ENCODE assay signal across 8 cellular contexts in genomic region chr22:23237201-23237798, GRCh38. TPM values are rescaled to one million over a fixed set of nuclear protein-coding genes. Genes with fewer than 3 reads are reported as not detected.
A peak's percentile ranks its signal among the peaks of the same experiment; 100 is the strongest.
DNase-seq lines count a peak whose midpoint lies in the region; ATAC-seq and TF ChIP-seq lines count a peak whose summit lies in the region.

No MANE protein-coding gene starts in this region.

- H3K4me3 ChIP-seq in WERI-Rb-1 (ENCODE audit: low read depth, low read length): no peak overlapping the region
- no peak overlapping the region for H3K4me3 ChIP-seq in right atrium auricular region

- H3K27me3 ChIP-seq in WERI-Rb-1 (ENCODE audit: insufficient read depth, low read depth, severe bottlenecking) (no peaks in the 10 kb centered on the region), right atrium auricular region (no peaks in the 10 kb centered on the region)

- H3K9me3 ChIP-seq in WERI-Rb-1 (ENCODE audit: severe bottlenecking) (no peaks in the 10 kb centered on the region), right atrium auricular region (no peaks in the 10 kb centered on the region)

- peaks cover 48% of the 10 kb centered on the region for H3K4me1 Mint-ChIP-seq in activated CD4-positive, alpha-beta T cell treated with anti-CD3 and anti-CD28 coated beads, Interleukin-2, amount 10 ng/mL, durations not matched to agents 24 days and 14 days

- peak overlapping the region; percentile 11 for H3K4me3 Mint-ChIP-seq in activated CD4-positive, alpha-beta T cell treated with anti-CD3 and anti-CD28 coated beads, Interleukin-2, amount 10 ng/mL, durations not matched to agents 24 days and 14 days

- H3K36me3 Mint-ChIP-seq in activated CD4-positive, alpha-beta T cell treated with anti-CD3 and anti-CD28 coated beads, Interleukin-2, amount 10 ng/mL, durations not matched to agents 24 days and 14 days (ENCODE audit: low read depth): peaks cover 16% of the 10 kb centered on the region

- peaks cover 0 to 57% of the 10 kb centered on the region in 2 donors for H3K4me1 ChIP-seq in right atrium auricular region

- intact Hi-C loops in activated CD4-positive, alpha-beta T cell treated with anti-CD3 and anti-CD28 coated beads, Interleukin-2, amount 10 ng/mL, durations not matched to agents 24 days and 14 days (cut with micrococcal nuclease): no loop called here

- peak overlapping the region; percentile 25 for H3K27ac Mint-ChIP-seq in activated CD4-positive, alpha-beta T cell treated with anti-CD3 and anti-CD28 coated beads, Interleukin-2, amount 10 ng/mL, durations not matched to agents 24 days and 14 days

- H3K9me3 Mint-ChIP-seq in activated CD4-positive, alpha-beta T cell treated with anti-CD3 and anti-CD28 coated beads, Interleukin-2, amount 10 ng/mL, durations not matched to agents 24 days and 14 days: no peaks in the 10 kb centered on the region

- no peaks in the 10 kb centered on the region for H3K27me3 Mint-ChIP-seq in activated CD4-positive, alpha-beta T cell treated with anti-CD3 and anti-CD28 coated beads, Interleukin-2, amount 10 ng/mL, durations not matched to agents 24 days and 14 days

- TF ChIP-seq CTCF in WERI-Rb-1 (IDR thresholded peaks at IDR 0.05; ENCODE audit: low read depth, low read length) (no peak), right atrium auricular region (IDR thresholded peaks at IDR 0.05) (no peak), GM20000 (IDR thresholded peaks at IDR 0.05; ENCODE audit: extremely low read depth, missing control alignments) (no peak)

- DNase-seq in activated CD4-positive, alpha-beta T cell treated with anti-CD3 and anti-CD28 coated beads, Interleukin-2, amount 10 ng/mL, durations not matched to agents 24 days and 14 days: no peak
- no peak for DNase-seq in activated CD4-positive, alpha-beta T cell treated with anti-CD3 and anti-CD28 coated beads for 1 hour
- peak; percentile 95 for DNase-seq in WERI-Rb-1
- no peak for DNase-seq in right atrium auricular region (ENCODE audit: low spot score)
- DNase-seq in NCI-H1930 (lab: John Stamatoyannopoulos, UW): no peak
- no peak for DNase-seq in GM20000 (ENCODE audit: low spot score)

- peak overlapping the region; percentile 45 for H3K27ac ChIP-seq in WERI-Rb-1
- peak overlapping the region; percentile 1 to 57 for H3K27ac ChIP-seq in right atrium auricular region
- peak overlapping the region; percentile 9 for H3K27ac ChIP-seq in temporal lobe (ENCODE audit: low read depth, low read length)

- no peak for ATAC-seq in HG03342 (IDR thresholded peaks at IDR 0.05; ENCODE audit: unreplicated experiment)

- H3K36me3 ChIP-seq in WERI-Rb-1 (peaks cover 14% of the 10 kb centered on the region), right atrium auricular region (no peaks in the 10 kb centered on the region)

RNA-seq across cellular contexts. Expression of gene BCR, which starts 57.0 kb away (rescaled TPM):
- 45.1 and 47.4 TPM in 2 replicates for total RNA-seq in activated CD4-positive, alpha-beta T cell treated with anti-CD3 and anti-CD28 coated beads, Interleukin-2, amount 10 ng/mL, durations not matched to agents 24 days and 14 days
- total RNA-seq in right atrium auricular region (10 to 100 TPM; 27.0 to 41.3 TPM), temporal lobe (52.6 TPM)
